ENCODE assay signal across 5 cellular contexts in genomic region chr7:66824041-66824440, GRCh38.
"Had no signal": no experiment of that assay in that cellular context is flagged by ENCODE, and none has a peak within 500 bp of the region (broad histone marks: within the 10 kb centered on the region; RNA-seq: fewer than 3 reads in every experiment).

No MANE protein-coding gene starts in this region.

- H3K4me3 ChIP-seq: GM23338, K562 had no signal

- H3K4me1 Mint-ChIP-seq: GM23338, H9 had no signal

- H2AFZ ChIP-seq: GM23338 had no signal

- ATAC-seq: GM23338, K562 had no signal

- H3K4me3 Mint-ChIP-seq: GM23338, H9 had no signal

- DNase-seq: H9, HCEC 1CT, IMR-90 had no signal

- H3K4me2 ChIP-seq: GM23338 had no signal

- H3K27ac Mint-ChIP-seq: GM23338 had no signal
